In the genomic region with DNA sequence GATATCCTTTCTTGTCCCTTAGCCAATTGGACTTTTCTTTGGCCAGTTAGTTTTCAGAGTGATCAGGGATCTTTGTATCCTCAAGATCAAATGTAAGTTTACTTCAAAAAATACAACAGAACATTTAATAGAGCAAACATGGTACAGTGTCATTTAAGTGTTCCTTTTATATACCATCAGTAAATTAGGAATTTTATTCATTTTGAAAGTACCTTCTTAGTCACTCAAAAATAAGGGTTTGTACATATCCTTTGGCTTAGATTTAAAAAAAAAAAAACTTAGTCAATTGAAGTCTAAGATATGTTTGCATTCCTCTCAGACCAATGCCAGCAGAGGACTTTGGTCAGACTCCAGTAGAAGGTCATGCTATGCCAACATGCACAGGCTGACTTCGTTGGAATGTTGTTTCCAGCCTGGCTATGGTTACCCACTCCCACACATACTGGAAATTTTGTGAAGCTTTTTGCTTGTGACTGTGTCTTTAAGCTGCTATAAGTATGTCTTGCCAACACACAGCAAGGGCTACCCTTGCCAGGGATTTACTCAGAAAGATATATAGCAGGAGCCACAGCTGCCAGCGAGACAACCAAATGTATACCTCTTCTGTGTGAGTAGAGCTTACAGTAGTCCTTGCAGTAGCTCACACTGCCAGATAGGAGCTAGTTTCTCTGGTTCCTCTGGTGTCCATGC, we compare ENCODE assay signal across 18 cellular contexts.
DNase-seq lines count a peak whose midpoint lies in the region; ATAC-seq and TF ChIP-seq lines count a peak whose summit lies in the region.
"Had no signal": no experiment of that assay in that cellular context is flagged by ENCODE, and none has a peak within 500 bp of the region (broad histone marks: within the 10 kb centered on the region; RNA-seq: fewer than 3 reads in every experiment).

No MANE protein-coding gene starts in this region.

- H4K20me1 ChIP-seq in OCI-LY3 (ENCODE audit: insufficient read depth, low read length) = no peaks in the 10 kb centered on the region

- no peaks in the 10 kb centered on the region for H3K9me3 ChIP-seq in OCI-LY3 (ENCODE audit: insufficient read depth, low read length)

- H3K9ac ChIP-seq in OCI-LY3 (ENCODE audit: low read length) = no peak overlapping the region
- H3K9ac ChIP-seq: parathyroid adenoma had no signal

- peaks cover 39% of the 10 kb centered on the region for H3K4me1 ChIP-seq in OCI-LY3 (ENCODE audit: low read length)
- H3K4me1 ChIP-seq: parathyroid adenoma had no signal

- H3K36me3 ChIP-seq in OCI-LY3 (replicated peaks; ENCODE audit: low read depth, low read length) = no peaks in the 10 kb centered on the region

- H3K27ac ChIP-seq in OCI-LY3 (ENCODE audit: low read length) = peak overlapping the region; percentile 55
- H3K27ac ChIP-seq: parathyroid adenoma had no signal

- TF ChIP-seq CTCF in OCI-LY3 (IDR thresholded peaks at IDR 0.05; ENCODE audit: low read depth, low read length) = no peak

- H3K79me2 ChIP-seq in OCI-LY3 (ENCODE audit: low read length) = no peaks in the 10 kb centered on the region
- H3K79me2 ChIP-seq: parathyroid adenoma had no signal

- 0 out of 2 replicates have a peak overlapping the region, but pooled peaks have one; percentile 11 for H2AFZ ChIP-seq in OCI-LY3 (ENCODE audit: low read depth, low read length)
- H2AFZ ChIP-seq: parathyroid adenoma had no signal

- H3K4me2 ChIP-seq in OCI-LY3 (ENCODE audit: low read length) = peak overlapping the region; percentile 58

- H3K27me3 ChIP-seq in OCI-LY3 (ENCODE audit: low read depth, low read length) = no peaks in the 10 kb centered on the region

- DNase-seq in SIG-M5 treated with dmso at 0.1 percent for 504 hours (lab: John Stamatoyannopoulos, UW; ENCODE audit: unreplicated experiment) = peak; percentile 18
- DNase-seq in SIG-M5 (lab: John Stamatoyannopoulos, UW) = no peak
- peak; percentile 30 for DNase-seq in foreskin melanocyte
- peak; percentile 41 for DNase-seq in stromal cell of bone marrow (ENCODE audit: low read depth)
- DNase-seq in NCI-H524 (lab: John Stamatoyannopoulos, UW) = no peak
- DNase-seq in CD1c-positive myeloid dendritic cell (ENCODE audit: extremely low spot score) = no peak
- DNase-seq: CD8-positive, alpha-beta memory T cell; cerebellar nuclear complex; endodermal cell; HCEC 1CT; left ventricle myocardium superior; MM.1S; NCI-H1694 treated with DMSO at 0.1 percent for 48 hours; NCI-H510A; T-helper 1 cell had no signal

- no peak for ATAC-seq in HG02678 (IDR thresholded peaks at IDR 0.05; ENCODE audit: unreplicated experiment)
- ATAC-seq: left ventricle myocardium superior had no signal

- H3K4me3 ChIP-seq in OCI-LY3 (ENCODE audit: low read length) = peak overlapping the region; percentile 27; the same call in 1 of the 2 replicates

Comparison
In these comparisons a context has a peak if more than half of its experiments do, and no peak if none do; other contexts are left out.
1. DNase-seq: peak in SIG-M5 treated with dmso at 0.1 percent for 504 hours (single experiment), foreskin melanocyte (single experiment) and stromal cell of bone marrow (single experiment); none in SIG-M5 (single experiment), NCI-H524 (0 of 2) and CD1c-positive myeloid dendritic cell (single experiment).